In genomic region chr17:17510456-17511292, GRCh38 we compare ENCODE assay signal across 19 cellular contexts. TPM values are rescaled to one million over a fixed set of nuclear protein-coding genes. Genes with fewer than 3 reads are reported as not detected.
A peak's percentile ranks its signal among the peaks of the same experiment; 100 is the strongest.
DNase-seq lines count a peak whose midpoint lies in the region; ATAC-seq and TF ChIP-seq lines count a peak whose summit lies in the region.
"Had no signal": no experiment of that assay in that cellular context is flagged by ENCODE, and none has a peak within 500 bp of the region (broad histone marks: within the 10 kb centered on the region; RNA-seq: fewer than 3 reads in every experiment).

No MANE protein-coding gene starts in this region.

- WGBS in mammary epithelial cell (ENCODE audit: low coverage, missing lambda C conversion rate): 82% methylated on average over 16 of the region's 20 CpGs

- CTCF ChIA-PET in activated CD8-positive, alpha-beta T cell treated with anti-CD3 and anti-CD28 coated beads, Interleukin-2, amount 10 ng/mL, durations not matched to agents 7 days and 5 days (lab: Charles Lee): interaction anchor here (0.9 to 3.5 kb wide), 2 partner anchors 14 to 58 kb away, joined by 3 to 23 read pairs; partner anchors contain the start of gene RASD1
- CTCF ChIA-PET in naive thymus-derived CD4-positive, alpha-beta T cell (lab: Charles Lee): interaction anchor here (0.6 to 1.3 kb wide), 3 partner anchors 14 to 351 kb away, joined by 3 to 4 read pairs (median 4); no protein-coding TSS in a partner anchor
- CTCF ChIA-PET in mammary epithelial cell (lab: Charles Lee; ENCODE audit: low non-redundant PET): interaction anchor here (0.6 kb wide), 1 partner anchor 11 kb away, joined by 3 read pairs; no protein-coding TSS in a partner anchor

- POLR2A ChIA-PET in activated CD8-positive, alpha-beta T cell treated with anti-CD3 and anti-CD28 coated beads, Interleukin-2, amount 10 ng/mL, durations not matched to agents 7 days and 5 days (lab: Charles Lee): interaction anchor here (1.2 kb wide), 1 partner anchor 122 kb away, joined by 3 read pairs; no protein-coding TSS in a partner anchor
- POLR2A ChIA-PET in naive thymus-derived CD4-positive, alpha-beta T cell (lab: Charles Lee): no interaction called here

- BruUV-seq in mammary epithelial cell (replicated peaks; lab: Mats Ljungman, UMichigan): no TSS peak

- H4K20me1 ChIP-seq in BLaER1 (no peaks in the 10 kb centered on the region), GM23338 (replicated peaks; ENCODE audit: insufficient read depth) (no peaks in the 10 kb centered on the region), mammary epithelial cell (ENCODE audit: insufficient read depth, low read length) (no peaks in the 10 kb centered on the region)

- no peak for ATAC-seq in GM23338
- no peak for ATAC-seq in activated CD8-positive, alpha-beta T cell treated with anti-CD3 and anti-CD28 coated beads, Interleukin-2, amount 10 ng/mL, durations not matched to agents 7 days and 5 days
- ATAC-seq in naive thymus-derived CD4-positive, alpha-beta T cell: no peak
- ATAC-seq: activated naive CD4-positive, alpha-beta T cell treated with anti-CD3 and anti-CD28 coated beads, Interleukin-2, amount 50 U/mL, for 72 hours had no signal

- no peak for DNase-seq in GM23338 (ENCODE audit: low spot score)
- DNase-seq in activated CD8-positive, alpha-beta T cell treated with anti-CD3 and anti-CD28 coated beads, Interleukin-2, amount 10 ng/mL, durations not matched to agents 7 days and 5 days: no peak
- DNase-seq in naive thymus-derived CD4-positive, alpha-beta T cell: no peak
- no peak for DNase-seq in COLO668 (lab: John Stamatoyannopoulos, UW; ENCODE audit: unreplicated experiment)
- DNase-seq in DMS153 (lab: John Stamatoyannopoulos, UW): no peak
- DNase-seq in mammary epithelial cell: no peak
- DNase-seq: activated CD4-positive, alpha-beta T cell treated with anti-CD3 and anti-CD28 coated beads, Interleukin-2, amount 10 ng/mL, durations not matched to agents 7 days and 5 days; activated T-cell treated with anti-CD3 and anti-CD28 coated beads, Interleukin-2, amount 50 U/mL, for 1 hour; hippocampal formation; kidney glomerular epithelial cell; NCI-H1105; NCI-H69; stimulated activated CD4-positive, alpha-beta T cell treated with anti-CD3 and anti-CD28 coated beads, Interleukin-4, amount 100 ng/mL, for 24 hours; testis had no signal

- H3K27me3 ChIP-seq in BLaER1 (no peaks in the 10 kb centered on the region), GM23338 (ENCODE audit: insufficient read depth) (no peaks in the 10 kb centered on the region), mucosa of stomach (ENCODE audit: control insufficient read depth, insufficient read depth, low read length) (no peaks in the 10 kb centered on the region), mammary epithelial cell (ENCODE audit: insufficient read depth, low read length) (peaks cover 13% of the 10 kb centered on the region)
- no peaks in the 10 kb centered on the region for H3K27me3 ChIP-seq in naive thymus-derived CD4-positive, alpha-beta T cell (ENCODE audit: control insufficient read depth in 2 of 2, insufficient read depth in 2 of 2, low read length in 2 of 2)
- H3K27me3 ChIP-seq: testis had no signal

- intact Hi-C loops in naive thymus-derived CD4-positive, alpha-beta T cell (cut with micrococcal nuclease): no loop called here
- intact Hi-C loops in mammary epithelial cell (cut with micrococcal nuclease): no loop called here

- H3K36me3 ChIP-seq in BLaER1 (no peaks in the 10 kb centered on the region), GM23338 (ENCODE audit: insufficient read depth) (no peaks in the 10 kb centered on the region), mucosa of stomach (ENCODE audit: control insufficient read depth, insufficient read depth, low read length) (no peaks in the 10 kb centered on the region), mammary epithelial cell (ENCODE audit: insufficient read depth, low read length) (no peaks in the 10 kb centered on the region)
- no peaks in the 10 kb centered on the region for H3K36me3 ChIP-seq in naive thymus-derived CD4-positive, alpha-beta T cell (ENCODE audit: control insufficient read depth in 2 of 3, insufficient read depth in 3 of 3, low read length in 3 of 3)

- in situ Hi-C loops in mammary epithelial cell (cut with MboI; ENCODE audit: low sequenced_read_pairs in 2 of 2): no loop called here

- 0 out of 2 replicates have a peak, but pooled peaks cover 3% of the 10 kb centered on the region for H3F3A ChIP-seq in GM23338 (replicated peaks; ENCODE audit: low read depth)

- H3K9me3 ChIP-seq in BLaER1 (no peaks in the 10 kb centered on the region), mucosa of stomach (ENCODE audit: control insufficient read depth, low read length) (no peaks in the 10 kb centered on the region), mammary epithelial cell (replicated peaks; ENCODE audit: insufficient read depth, low read length) (no peaks in the 10 kb centered on the region)
- no peaks in the 10 kb centered on the region for H3K9me3 ChIP-seq in naive thymus-derived CD4-positive, alpha-beta T cell (ENCODE audit: control insufficient read depth in 2 of 3, low read length in 3 of 3)
- H3K9me3 ChIP-seq: testis had no signal

- H2AFZ ChIP-seq in GM23338 (no peak overlapping the region), mammary epithelial cell (ENCODE audit: low read depth, low read length) (no peak overlapping the region)
- H2AFZ ChIP-seq: PC-9 had no signal

- H3K9me3 Mint-ChIP-seq in GM23338: no peaks in the 10 kb centered on the region
- H3K9me3 Mint-ChIP-seq in activated CD8-positive, alpha-beta T cell treated with anti-CD3 and anti-CD28 coated beads, Interleukin-2, amount 10 ng/mL, durations not matched to agents 7 days and 5 days (ENCODE audit: insufficient read depth): no peaks in the 10 kb centered on the region
- no peaks in the 10 kb centered on the region for H3K9me3 Mint-ChIP-seq in naive thymus-derived CD4-positive, alpha-beta T cell
- H3K9me3 Mint-ChIP-seq: activated CD4-positive, alpha-beta T cell treated with anti-CD3 and anti-CD28 coated beads, Interleukin-2, amount 10 ng/mL, durations not matched to agents 7 days and 5 days; activated naive CD4-positive, alpha-beta T cell treated with anti-CD3 and anti-CD28 coated beads, Interleukin-2, amount 50 U/mL, for 72 hours had no signal

- peaks cover 16% of the 10 kb centered on the region for H3K27me3 Mint-ChIP-seq in GM23338 (ENCODE audit: insufficient read depth, low read depth, poor library complexity)
- H3K27me3 Mint-ChIP-seq in activated CD8-positive, alpha-beta T cell treated with anti-CD3 and anti-CD28 coated beads, Interleukin-2, amount 10 ng/mL, durations not matched to agents 7 days and 5 days (ENCODE audit: low read depth): no peaks in the 10 kb centered on the region
- H3K27me3 Mint-ChIP-seq in naive thymus-derived CD4-positive, alpha-beta T cell: no peaks in the 10 kb centered on the region
- H3K27me3 Mint-ChIP-seq: activated CD4-positive, alpha-beta T cell treated with anti-CD3 and anti-CD28 coated beads, Interleukin-2, amount 10 ng/mL, durations not matched to agents 7 days and 5 days had no signal

- H3K9me2 ChIP-seq in GM23338 (ENCODE audit: insufficient read depth): no peaks in the 10 kb centered on the region

- H3K79me2 ChIP-seq in GM23338 (replicated peaks; ENCODE audit: insufficient read depth) (no peaks in the 10 kb centered on the region), mammary epithelial cell (ENCODE audit: insufficient read depth, low read length) (no peaks in the 10 kb centered on the region)

- H3K27ac ChIP-seq in BLaER1 (peak overlapping the region; percentile 86), GM23338 (ENCODE audit: low read depth) (no peak overlapping the region), mammary epithelial cell (ENCODE audit: insufficient read depth, low read depth, low read length) (no peak overlapping the region)
- no peak overlapping the region for H3K27ac ChIP-seq in naive thymus-derived CD4-positive, alpha-beta T cell (ENCODE audit: low read depth, low read length)
- H3K27ac ChIP-seq: PC-9, testis had no signal

- H3K4me3 ChIP-seq in BLaER1 (peak overlapping the region; percentile 42), GM23338 (no peak overlapping the region), mucosa of stomach (ENCODE audit: low read length) (no peak overlapping the region), mammary epithelial cell (replicated peaks in 1 of 3; ENCODE audit: insufficient read depth in 1 of 3, low read depth in 2 of 3, low read length in 3 of 3) (no peak overlapping the region)
- H3K4me3 ChIP-seq in naive thymus-derived CD4-positive, alpha-beta T cell (ENCODE audit: low read length): no peak overlapping the region
- H3K4me3 ChIP-seq: K562, PC-9, testis had no signal

- TF ChIP-seq CTCF in GM23338 (conservative IDR thresholded peaks at IDR 0.05; ENCODE audit: low read depth in 2 of 2) (no peak), mammary epithelial cell (conservative IDR thresholded peaks at IDR 0.05 in 1 of 2, IDR thresholded peaks at IDR 0.05 in 1 of 2; ENCODE audit: extremely low read depth in 1 of 2, insufficient read depth in 1 of 2, low read depth in 1 of 2, low read length in 2 of 2) (no peak)

- peaks cover 100% of the 10 kb centered on the region for H3K4me1 ChIP-seq in BLaER1
- H3K4me1 ChIP-seq in GM23338 (ENCODE audit: insufficient read depth): peaks cover 8% of the 10 kb centered on the region; the same call in 1 of the 2 replicates
- H3K4me1 ChIP-seq in mucosa of stomach (ENCODE audit: control insufficient read depth, insufficient read depth, low read length): peaks cover 35% of the 10 kb centered on the region
- H3K4me1 ChIP-seq in naive thymus-derived CD4-positive, alpha-beta T cell (ENCODE audit: control insufficient read depth in 2 of 2, insufficient read depth in 2 of 2, low read length in 2 of 2): no peaks in the 10 kb centered on the region
- peaks cover 11% of the 10 kb centered on the region for H3K4me1 ChIP-seq in mammary epithelial cell (ENCODE audit: insufficient read depth, low read length)

- H3K36me3 Mint-ChIP-seq in GM23338 (ENCODE audit: low read depth): no peaks in the 10 kb centered on the region
- no peaks in the 10 kb centered on the region for H3K36me3 Mint-ChIP-seq in activated CD8-positive, alpha-beta T cell treated with anti-CD3 and anti-CD28 coated beads, Interleukin-2, amount 10 ng/mL, durations not matched to agents 7 days and 5 days (ENCODE audit: low read depth)
- peaks cover 0 to 4% (median 0%) of the 10 kb centered on the region in 5 donors for H3K36me3 Mint-ChIP-seq in naive thymus-derived CD4-positive, alpha-beta T cell
- H3K36me3 Mint-ChIP-seq: activated naive CD4-positive, alpha-beta T cell treated with anti-CD3 and anti-CD28 coated beads, Interleukin-2, amount 50 U/mL, for 72 hours had no signal

- peaks cover 16% of the 10 kb centered on the region for H3K4me1 Mint-ChIP-seq in GM23338
- H3K4me1 Mint-ChIP-seq in activated CD8-positive, alpha-beta T cell treated with anti-CD3 and anti-CD28 coated beads, Interleukin-2, amount 10 ng/mL, durations not matched to agents 7 days and 5 days (ENCODE audit: low read depth): peaks cover 17% of the 10 kb centered on the region
- H3K4me1 Mint-ChIP-seq in naive thymus-derived CD4-positive, alpha-beta T cell: peaks cover 0 to 10% (median 0%) of the 10 kb centered on the region in 7 donors

- H3K4me3 Mint-ChIP-seq in GM23338: no peak overlapping the region
- H3K4me3 Mint-ChIP-seq in activated CD8-positive, alpha-beta T cell treated with anti-CD3 and anti-CD28 coated beads, Interleukin-2, amount 10 ng/mL, durations not matched to agents 7 days and 5 days: no peak overlapping the region
- no peak overlapping the region for H3K4me3 Mint-ChIP-seq in naive thymus-derived CD4-positive, alpha-beta T cell
- H3K4me3 Mint-ChIP-seq: activated CD4-positive, alpha-beta T cell treated with anti-CD3 and anti-CD28 coated beads, Interleukin-2, amount 10 ng/mL, durations not matched to agents 7 days and 5 days had no signal

- 0 out of 2 replicates have a peak overlapping the region, but pooled peaks have one; percentile 27 for H3K27ac Mint-ChIP-seq in GM23338
- H3K27ac Mint-ChIP-seq in activated CD8-positive, alpha-beta T cell treated with anti-CD3 and anti-CD28 coated beads, Interleukin-2, amount 10 ng/mL, durations not matched to agents 7 days and 5 days: peak overlapping the region; percentile 54
- no peak overlapping the region for H3K27ac Mint-ChIP-seq in naive thymus-derived CD4-positive, alpha-beta T cell
- H3K27ac Mint-ChIP-seq: activated CD4-positive, alpha-beta T cell treated with anti-CD3 and anti-CD28 coated beads, Interleukin-2, amount 10 ng/mL, durations not matched to agents 7 days and 5 days had no signal

- H3K9ac ChIP-seq in BLaER1 (peak overlapping the region; percentile 8), mucosa of stomach (ENCODE audit: low read length) (peak overlapping the region; percentile 1), mammary epithelial cell (ENCODE audit: insufficient read depth, low read length) (no peak overlapping the region)

- H3K4me2 ChIP-seq in BLaER1 (peak overlapping the region; percentile 81), GM23338 (no peak overlapping the region), mammary epithelial cell (ENCODE audit: insufficient read depth, low read depth, low read length) (no peak overlapping the region)
- H3K4me2 ChIP-seq: PC-9 had no signal

- dilution Hi-C loops in mammary epithelial cell (cut with HindIII; ENCODE audit: low sequenced_read_pairs): no loop called here

RNA-seq across cellular contexts. Expression of gene RASD1, which starts 14.5 kb away (rescaled TPM):
- 1.4 and 3.7 TPM in 2 replicates for total RNA-seq in GM23338 (2014; rRNA removed; shearing (Covaris generic))
- polyA plus RNA-seq in GM23338 (2016; fragmentation: Nextera tagmentation; extraction: Ambion mirVana) (3.6 and 3.9 TPM in 2 replicates), mammary epithelial cell (not detected)
- under 1 TPM; 0.39 to 0.58 TPM for total RNA-seq in activated CD8-positive, alpha-beta T cell treated with anti-CD3 and anti-CD28 coated beads, Interleukin-2, amount 10 ng/mL, durations not matched to agents 7 days and 5 days
- 1 to 10 TPM in 3 of 5 experiments, under 1 TPM in 2; 0.35 to 2.5 (median 1.0) TPM for total RNA-seq in naive thymus-derived CD4-positive, alpha-beta T cell
- polyA plus RNA-seq in naive thymus-derived CD4-positive, alpha-beta T cell: not detected
- 1 to 10 TPM in 1 of 2 donors, not detected in 1; 1.8 TPM for total RNA-seq in mammary epithelial cell
- not detected for polyA minus RNA-seq in mammary epithelial cell
- polyA plus RNA-seq: K562 had no signal

RNA-seq across cellular contexts. Expression of gene MED9, which starts 33.9 kb away (rescaled TPM):
- total RNA-seq in GM23338 (2014; rRNA removed; shearing (Covaris generic)): 19.9 and 27.0 TPM in 2 replicates
- 14.0 and 17.3 TPM in 2 replicates for polyA plus RNA-seq in GM23338 (2016; fragmentation: Nextera tagmentation; extraction: Ambion mirVana)
- total RNA-seq in activated CD8-positive, alpha-beta T cell treated with anti-CD3 and anti-CD28 coated beads, Interleukin-2, amount 10 ng/mL, durations not matched to agents 7 days and 5 days: 10 to 100 TPM; 14.9 to 15.0 TPM
- total RNA-seq in naive thymus-derived CD4-positive, alpha-beta T cell: 10 to 100 TPM; 14.0 to 24.1 (median 17.2) TPM
- 10 to 100 TPM; 16.8 to 19.9 TPM for polyA plus RNA-seq in naive thymus-derived CD4-positive, alpha-beta T cell
- 10 to 100 TPM; 13.9 to 18.8 TPM for total RNA-seq in mammary epithelial cell
- 13.6 TPM for polyA plus RNA-seq in mammary epithelial cell
- polyA minus RNA-seq in mammary epithelial cell: 4.2 TPM

Comparison
In these comparisons a context has a peak if more than half of its experiments do, and no peak if none do; other contexts are left out.
1. H3K27ac Mint-ChIP-seq: peak in GM23338 (single experiment) and activated CD8-positive, alpha-beta T cell treated with anti-CD3 and anti-CD28 coated beads, Interleukin-2, amount 10 ng/mL, durations not matched to agents 7 days and 5 days (single experiment); none in naive thymus-derived CD4-positive, alpha-beta T cell (0 of 9).